Comparison of ENCODE assay signal across 1 cellular context in genomic region chr16:68444058-68444657, GRCh38.
A peak's percentile ranks its signal among the peaks of the same experiment; 100 is the strongest.
TF ChIP-seq lines count a peak whose summit lies in the region.

No MANE protein-coding gene starts in this region.

TF ChIP-seq in WTC11, 78 proteins besides CTCF, POLR2A, EP300 and RAD21 (continued from another document):
- TF ChIP-seq ZNF425 (CRISPR knock-in tag; conservative IDR thresholded peaks at IDR 0.05) (no peak), ZNF121 (CRISPR knock-in tag; IDR thresholded peaks at IDR 0.05) (no peak), ZNF416 (CRISPR knock-in tag; IDR thresholded peaks at IDR 0.05) (no peak), ZNF317 (CRISPR knock-in tag; IDR thresholded peaks at IDR 0.05; ENCODE audit: borderline replicate concordance, low read depth) (no peak), NR2C2 (CRISPR knock-in tag; IDR thresholded peaks at IDR 0.05) (no peak), SP1 (CRISPR knock-in tag; conservative IDR thresholded peaks at IDR 0.05) (no peak), MXD4 (CRISPR knock-in tag; IDR thresholded peaks at IDR 0.05; ENCODE audit: borderline replicate concordance) (no peak), ZNF423 (CRISPR knock-in tag; IDR thresholded peaks at IDR 0.05) (0 out of 2 replicates have a peak, but pooled peaks have one; percentile 26), EMX1 (CRISPR knock-in tag; IDR thresholded peaks at IDR 0.05) (no peak), AR (CRISPR knock-in tag; IDR thresholded peaks at IDR 0.05) (no peak), GRHL2 (CRISPR knock-in tag; IDR thresholded peaks at IDR 0.05; ENCODE audit: insufficient replicate concordance, severe bottlenecking) (no peak), SMAD4 (CRISPR knock-in tag; IDR thresholded peaks at IDR 0.05) (no peak), ERG (CRISPR knock-in tag; IDR thresholded peaks at IDR 0.05) (no peak), TP53 (CRISPR knock-in tag; IDR thresholded peaks at IDR 0.05) (no peak), RORB (CRISPR knock-in tag; IDR thresholded peaks at IDR 0.05) (no peak), ZNF263 (CRISPR knock-in tag; IDR thresholded peaks at IDR 0.05; ENCODE audit: low read depth) (no peak), CBFB (CRISPR knock-in tag; IDR thresholded peaks at IDR 0.05; ENCODE audit: low read depth) (no peak), NR3C1 (CRISPR knock-in tag; conservative IDR thresholded peaks at IDR 0.05; ENCODE audit: low read depth) (no peak), FOXJ3 (CRISPR knock-in tag; IDR thresholded peaks at IDR 0.05; ENCODE audit: borderline replicate concordance) (no peak), ELF4 (CRISPR knock-in tag; IDR thresholded peaks at IDR 0.05; ENCODE audit: low read depth) (no peak), CREB1 (CRISPR knock-in tag; IDR thresholded peaks at IDR 0.05) (no peak), SMAD3 (CRISPR knock-in tag; IDR thresholded peaks at IDR 0.05; ENCODE audit: borderline replicate concordance) (0 out of 2 replicates have a peak, but pooled peaks have one; percentile 37), SOX15 (CRISPR knock-in tag; IDR thresholded peaks at IDR 0.05) (no peak), IRF2 (CRISPR knock-in tag; IDR thresholded peaks at IDR 0.05; ENCODE audit: borderline replicate concordance, low read depth) (no peak), JAZF1 (CRISPR knock-in tag; IDR thresholded peaks at IDR 0.05) (no peak), NR1H2 (CRISPR knock-in tag; IDR thresholded peaks at IDR 0.05) (no peak), NFE2L1 (CRISPR knock-in tag; IDR thresholded peaks at IDR 0.05) (no peak)
- TF ChIP-seq, protein P1, sequence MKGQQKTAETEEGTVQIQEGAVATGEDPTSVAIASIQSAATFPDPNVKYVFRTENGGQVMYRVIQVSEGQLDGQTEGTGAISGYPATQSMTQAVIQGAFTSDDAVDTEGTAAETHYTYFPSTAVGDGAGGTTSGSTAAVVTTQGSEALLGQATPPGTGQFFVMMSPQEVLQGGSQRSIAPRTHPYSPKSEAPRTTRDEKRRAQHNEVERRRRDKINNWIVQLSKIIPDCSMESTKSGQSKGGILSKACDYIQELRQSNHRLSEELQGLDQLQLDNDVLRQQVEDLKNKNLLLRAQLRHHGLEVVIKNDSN (CRISPR knock-in tag; IDR thresholded peaks at IDR 0.05), result peak; percentile 43; the same call in 1 of the 2 replicates
- TF ChIP-seq, protein P2, sequence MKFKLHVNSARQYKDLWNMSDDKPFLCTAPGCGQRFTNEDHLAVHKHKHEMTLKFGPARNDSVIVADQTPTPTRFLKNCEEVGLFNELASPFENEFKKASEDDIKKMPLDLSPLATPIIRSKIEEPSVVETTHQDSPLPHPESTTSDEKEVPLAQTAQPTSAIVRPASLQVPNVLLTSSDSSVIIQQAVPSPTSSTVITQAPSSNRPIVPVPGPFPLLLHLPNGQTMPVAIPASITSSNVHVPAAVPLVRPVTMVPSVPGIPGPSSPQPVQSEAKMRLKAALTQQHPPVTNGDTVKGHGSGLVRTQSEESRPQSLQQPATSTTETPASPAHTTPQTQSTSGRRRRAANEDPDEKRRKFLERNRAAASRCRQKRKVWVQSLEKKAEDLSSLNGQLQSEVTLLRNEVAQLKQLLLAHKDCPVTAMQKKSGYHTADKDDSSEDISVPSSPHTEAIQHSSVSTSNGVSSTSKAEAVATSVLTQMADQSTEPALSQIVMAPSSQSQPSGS (CRISPR knock-in tag; IDR thresholded peaks at IDR 0.05; ENCODE audit: borderline replicate concordance, low read depth), result no peak
- TF ChIP-seq, protein P3, sequence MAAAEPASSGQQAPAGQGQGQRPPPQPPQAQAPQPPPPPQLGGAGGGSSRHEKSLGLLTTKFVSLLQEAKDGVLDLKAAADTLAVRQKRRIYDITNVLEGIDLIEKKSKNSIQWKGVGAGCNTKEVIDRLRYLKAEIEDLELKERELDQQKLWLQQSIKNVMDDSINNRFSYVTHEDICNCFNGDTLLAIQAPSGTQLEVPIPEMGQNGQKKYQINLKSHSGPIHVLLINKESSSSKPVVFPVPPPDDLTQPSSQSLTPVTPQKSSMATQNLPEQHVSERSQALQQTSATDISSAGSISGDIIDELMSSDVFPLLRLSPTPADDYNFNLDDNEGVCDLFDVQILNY (CRISPR knock-in tag; IDR thresholded peaks at IDR 0.05), result no peak
- TF ChIP-seq, protein P4, sequence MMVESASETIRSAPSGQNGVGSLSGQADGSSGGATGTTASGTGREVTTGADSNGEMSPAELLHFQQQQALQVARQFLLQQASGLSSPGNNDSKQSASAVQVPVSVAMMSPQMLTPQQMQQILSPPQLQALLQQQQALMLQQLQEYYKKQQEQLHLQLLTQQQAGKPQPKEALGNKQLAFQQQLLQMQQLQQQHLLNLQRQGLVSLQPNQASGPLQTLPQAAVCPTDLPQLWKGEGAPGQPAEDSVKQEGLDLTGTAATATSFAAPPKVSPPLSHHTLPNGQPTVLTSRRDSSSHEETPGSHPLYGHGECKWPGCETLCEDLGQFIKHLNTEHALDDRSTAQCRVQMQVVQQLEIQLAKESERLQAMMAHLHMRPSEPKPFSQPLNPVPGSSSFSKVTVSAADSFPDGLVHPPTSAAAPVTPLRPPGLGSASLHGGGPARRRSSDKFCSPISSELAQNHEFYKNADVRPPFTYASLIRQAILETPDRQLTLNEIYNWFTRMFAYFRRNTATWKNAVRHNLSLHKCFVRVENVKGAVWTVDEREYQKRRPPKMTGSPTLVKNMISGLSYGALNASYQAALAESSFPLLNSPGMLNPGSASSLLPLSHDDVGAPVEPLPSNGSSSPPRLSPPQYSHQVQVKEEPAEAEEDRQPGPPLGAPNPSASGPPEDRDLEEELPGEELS (CRISPR knock-in tag; IDR thresholded peaks at IDR 0.05), result peak; percentile 78
- TF ChIP-seq, protein P5, sequence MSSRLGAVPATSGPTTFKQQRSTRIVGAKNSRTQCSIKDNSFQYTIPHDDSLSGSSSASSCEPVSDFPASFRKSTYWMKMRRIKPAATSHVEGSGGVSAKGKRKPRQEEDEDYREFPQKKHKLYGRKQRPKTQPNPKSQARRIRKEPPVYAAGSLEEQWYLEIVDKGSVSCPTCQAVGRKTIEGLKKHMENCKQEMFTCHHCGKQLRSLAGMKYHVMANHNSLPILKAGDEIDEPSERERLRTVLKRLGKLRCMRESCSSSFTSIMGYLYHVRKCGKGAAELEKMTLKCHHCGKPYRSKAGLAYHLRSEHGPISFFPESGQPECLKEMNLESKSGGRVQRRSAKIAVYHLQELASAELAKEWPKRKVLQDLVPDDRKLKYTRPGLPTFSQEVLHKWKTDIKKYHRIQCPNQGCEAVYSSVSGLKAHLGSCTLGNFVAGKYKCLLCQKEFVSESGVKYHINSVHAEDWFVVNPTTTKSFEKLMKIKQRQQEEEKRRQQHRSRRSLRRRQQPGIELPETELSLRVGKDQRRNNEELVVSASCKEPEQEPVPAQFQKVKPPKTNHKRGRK (CRISPR knock-in tag; IDR thresholded peaks at IDR 0.05; ENCODE audit: borderline replicate concordance), result no peak
- TF ChIP-seq, protein P6, sequence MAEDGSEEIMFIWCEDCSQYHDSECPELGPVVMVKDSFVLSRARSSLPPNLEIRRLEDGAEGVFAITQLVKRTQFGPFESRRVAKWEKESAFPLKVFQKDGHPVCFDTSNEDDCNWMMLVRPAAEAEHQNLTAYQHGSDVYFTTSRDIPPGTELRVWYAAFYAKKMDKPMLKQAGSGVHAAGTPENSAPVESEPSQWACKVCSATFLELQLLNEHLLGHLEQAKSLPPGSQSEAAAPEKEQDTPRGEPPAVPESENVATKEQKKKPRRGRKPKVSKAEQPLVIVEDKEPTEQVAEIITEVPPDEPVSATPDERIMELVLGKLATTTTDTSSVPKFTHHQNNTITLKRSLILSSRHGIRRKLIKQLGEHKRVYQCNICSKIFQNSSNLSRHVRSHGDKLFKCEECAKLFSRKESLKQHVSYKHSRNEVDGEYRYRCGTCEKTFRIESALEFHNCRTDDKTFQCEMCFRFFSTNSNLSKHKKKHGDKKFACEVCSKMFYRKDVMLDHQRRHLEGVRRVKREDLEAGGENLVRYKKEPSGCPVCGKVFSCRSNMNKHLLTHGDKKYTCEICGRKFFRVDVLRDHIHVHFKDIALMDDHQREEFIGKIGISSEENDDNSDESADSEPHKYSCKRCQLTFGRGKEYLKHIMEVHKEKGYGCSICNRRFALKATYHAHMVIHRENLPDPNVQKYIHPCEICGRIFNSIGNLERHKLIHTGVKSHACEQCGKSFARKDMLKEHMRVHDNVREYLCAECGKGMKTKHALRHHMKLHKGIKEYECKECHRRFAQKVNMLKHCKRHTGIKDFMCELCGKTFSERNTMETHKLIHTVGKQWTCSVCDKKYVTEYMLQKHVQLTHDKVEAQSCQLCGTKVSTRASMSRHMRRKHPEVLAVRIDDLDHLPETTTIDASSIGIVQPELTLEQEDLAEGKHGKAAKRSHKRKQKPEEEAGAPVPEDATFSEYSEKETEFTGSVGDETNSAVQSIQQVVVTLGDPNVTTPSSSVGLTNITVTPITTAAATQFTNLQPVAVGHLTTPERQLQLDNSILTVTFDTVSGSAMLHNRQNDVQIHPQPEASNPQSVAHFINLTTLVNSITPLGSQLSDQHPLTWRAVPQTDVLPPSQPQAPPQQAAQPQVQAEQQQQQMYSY (CRISPR knock-in tag; IDR thresholded peaks at IDR 0.05), result no peak
